8 cellular contexts compared by ENCODE assay signal in the genomic region with DNA sequence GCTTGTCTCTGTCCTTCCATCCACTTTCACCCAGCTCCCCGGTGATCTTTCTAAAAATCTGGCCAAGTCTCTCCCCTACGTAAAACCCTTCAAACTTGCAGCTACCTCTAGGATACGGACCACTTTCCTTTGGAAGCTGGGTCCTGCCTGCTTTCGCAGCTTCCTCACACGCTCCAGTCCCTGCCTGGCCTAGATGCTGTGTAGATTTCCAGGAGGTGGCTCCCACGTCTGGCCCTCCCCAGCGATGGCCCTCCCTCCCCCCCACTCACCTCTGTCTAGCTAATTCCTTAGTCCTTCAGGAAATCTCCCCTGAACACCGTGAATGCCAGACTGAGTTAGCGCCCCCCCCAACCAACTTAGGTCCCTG. TPM values are rescaled to one million over a fixed set of nuclear protein-coding genes. Genes with fewer than 3 reads are reported as not detected.
DNase-seq lines count a peak whose midpoint lies in the region; ATAC-seq and TF ChIP-seq lines count a peak whose summit lies in the region.

No MANE protein-coding gene starts in this region.

- POLR2A ChIA-PET in PC-3 (lab: Charles Lee; ENCODE audit: unreplicated experiment), result interaction anchor here (0.5 kb wide), 1 partner anchor 291 kb away, joined by 8 read pairs; no protein-coding TSS in a partner anchor

- TF ChIP-seq EP300 in sigmoid colon (IDR thresholded peaks at IDR 0.05), result no peak

- peaks cover 10% of the 10 kb centered on the region for H3F3A ChIP-seq in PC-3 (ENCODE audit: low read length, unreplicated experiment)

- CTCF ChIA-PET in PC-3 (lab: Charles Lee), result interaction anchor here (0.5 to 2.2 kb wide), 8 partner anchors 33 to 241 kb away, joined by 3 to 15 read pairs (median 4); no protein-coding TSS in a partner anchor

- H3K36me3 ChIP-seq in PC-3 (ENCODE audit: low read depth, low read length) (peaks cover 28% of the 10 kb centered on the region), esophagus squamous epithelium (peaks cover 13 to 22% (median 13%) of the 10 kb centered on the region in 3 donors), sigmoid colon (peaks cover 0 to 21% (median 17%) of the 10 kb centered on the region in 4 donors)

- TF ChIP-seq POLR2A in esophagus squamous epithelium (IDR thresholded peaks at IDR 0.05) (no peak), sigmoid colon (IDR thresholded peaks at IDR 0.05) (no peak)

- peak overlapping the region; percentile 76 for H2AFZ ChIP-seq in PC-3 (ENCODE audit: low read length)

- H3K9me3 ChIP-seq in PC-3 (ENCODE audit: low read length) (no peaks in the 10 kb centered on the region), esophagus squamous epithelium (no peaks in the 10 kb centered on the region), sigmoid colon (no peaks in the 10 kb centered on the region)

- H3K4me3 ChIP-seq in PC-3 (ENCODE audit: low read length) (peak overlapping the region; percentile 73; the same call in 1 of the 2 replicates), esophagus squamous epithelium (peak overlapping the region in 3 of 4 donors; percentile 78 to 95 (median 85)), sigmoid colon (peak overlapping the region; percentile 68 to 97 (median 78))

- ATAC-seq in PC-3 (no peak), GM19395 (IDR thresholded peaks at IDR 0.05; ENCODE audit: unreplicated experiment) (no peak)

- TF ChIP-seq CTCF in PC-3 (conservative IDR thresholded peaks at IDR 0.05; ENCODE audit: low read depth, low read length), result no peak
- no peak for TF ChIP-seq CTCF in esophagus squamous epithelium (IDR thresholded peaks at IDR 0.05)
- no peak for TF ChIP-seq CTCF in sigmoid colon (IDR thresholded peaks at IDR 0.05)

- intact Hi-C loops in PC-3 (cut with micrococcal nuclease), result loop anchor here (1.0 to 10.0 kb wide), 4 partner anchors 36 to 237 kb away; a partner anchor contains a TSS
- intact Hi-C loops in esophagus squamous epithelium (cut with DNase I), result no loop called here
- intact Hi-C loops in sigmoid colon (cut with DNase I), result no loop called here

- H3K9ac ChIP-seq in PC-3 (ENCODE audit: low read length), result peak overlapping the region; percentile 99; the same call in 1 of the 2 replicates

- no peaks in the 10 kb centered on the region for H3K9me2 ChIP-seq in PC-3 (replicated peaks; ENCODE audit: low read length)

- BruUV-seq in PC-3 (replicated peaks; lab: Mats Ljungman, UMichigan), result no TSS peak

- H3K27ac ChIP-seq in PC-3 (ENCODE audit: low read length) (no peak overlapping the region), esophagus squamous epithelium (peak overlapping the region in 3 of 4 donors; percentile 87 to 94 (median 92)), sigmoid colon (peak overlapping the region in 2 of 4 donors; percentile 80 to 81)

- H4K20me1 ChIP-seq in PC-3 (ENCODE audit: low read length), result peaks cover 34% of the 10 kb centered on the region

- H3K4me1 ChIP-seq in PC-3 (ENCODE audit: insufficient read depth, low read length) (peaks cover 32% of the 10 kb centered on the region), esophagus squamous epithelium (peaks cover 7 to 33% (median 23%) of the 10 kb centered on the region in 3 donors), sigmoid colon (peaks cover 0 to 28% (median 24%) of the 10 kb centered on the region in 4 donors)

- 55 to 60% methylated on average over 7 to 8 of the region's 9 CpGs for WGBS in esophagus squamous epithelium, 2 donors
- 65 to 70% methylated on average over 9 of the region's 9 CpGs for WGBS in sigmoid colon, 2 donors

- peaks cover 45% of the 10 kb centered on the region for H3K79me2 ChIP-seq in PC-3 (ENCODE audit: low read length)

- H3K27me3 ChIP-seq in PC-3 (ENCODE audit: low read length) (no peaks in the 10 kb centered on the region), esophagus squamous epithelium (no peaks in the 10 kb centered on the region), sigmoid colon (no peaks in the 10 kb centered on the region)

- H3K4me2 ChIP-seq in PC-3 (ENCODE audit: low read length), result peak overlapping the region; percentile 95

- DNase-seq in DMS 273 (lab: John Stamatoyannopoulos, UW; ENCODE audit: unreplicated experiment) (peak; percentile 40), DMS 273 treated with DMSO at 0.1 percent for 48 hours (lab: John Stamatoyannopoulos, UW) (no peak), PC-3 (no peak), esophagus squamous epithelium (lab: John Stamatoyannopoulos, UW) (no peak), sigmoid colon (no peak), cerebellum (ENCODE audit: low spot score) (no peak)
- DNase-seq in activated CD4-positive, CD25-positive, alpha-beta regulatory T cell treated with anti-CD3 and anti-CD28 coated beads, Interleukin-2, amount 50 U/mL, for 72 hours, result no peak

RNA-seq across cellular contexts. Expression of a gene that starts 0.6 kb away (rescaled TPM):
- 324 and 427 TPM in 2 replicates for total RNA-seq in PC-3 (2014; rRNA removed)
- 100 to 1,000 TPM in 1 of 4 donors, 10 to 100 TPM in 3; 63.4 to 136 (median 77.9) TPM for total RNA-seq in esophagus squamous epithelium
- total RNA-seq in sigmoid colon, result 10 to 100 TPM; 32.4 to 38.8 (median 35.2) TPM
- polyA plus RNA-seq in sigmoid colon, result 100 to 1,000 TPM in 1 of 3 donors, 10 to 100 TPM in 2; 78.1 to 116 (median 84.6) TPM
- total RNA-seq in cerebellum, result 35.9 TPM

RNA-seq across cellular contexts. Expression of a gene that starts 24.9 kb away (rescaled TPM):
- total RNA-seq in PC-3 (2014; rRNA removed) (20.0 and 28.0 TPM in 2 replicates), esophagus squamous epithelium (1 to 10 TPM in 2 of 4 donors, under 1 TPM in 2; 0.57 to 2.7 (median 1.1) TPM), sigmoid colon (under 1 TPM in 1 of 4 donors, not detected in 3; 0.36 TPM), cerebellum (4.7 TPM)
- polyA plus RNA-seq in sigmoid colon, result 1 to 10 TPM in 2 of 3 donors, not detected in 1; 1.2 to 3.5 TPM

RNA-seq across cellular contexts. Expression of a gene that starts 24.9 kb away (rescaled TPM):
- 168 and 173 TPM in 2 replicates for total RNA-seq in PC-3 (2014; rRNA removed)
- total RNA-seq in esophagus squamous epithelium, result 10 to 100 TPM; 58.0 to 77.7 (median 74.5) TPM
- 10 to 100 TPM; 64.0 to 94.6 (median 75.6) TPM for total RNA-seq in sigmoid colon
- 100 to 1,000 TPM; 151 to 234 (median 220) TPM for polyA plus RNA-seq in sigmoid colon
- total RNA-seq in cerebellum, result 32.8 TPM

RNA-seq across cellular contexts. Expression of a gene that starts 28.1 kb away (rescaled TPM):
- total RNA-seq in PC-3 (2014; rRNA removed), result 69.3 and 72.7 TPM in 2 replicates
- total RNA-seq in esophagus squamous epithelium, result 10 to 100 TPM in 3 of 4 donors, 1 to 10 TPM in 1; 7.0 to 26.3 (median 19.0) TPM
- total RNA-seq in sigmoid colon, result 10 to 100 TPM in 2 of 4 donors, 1 to 10 TPM in 2; 8.2 to 28.5 (median 11.0) TPM
- 10 to 100 TPM; 49.9 to 61.7 (median 54.3) TPM for polyA plus RNA-seq in sigmoid colon
- 7.2 TPM for total RNA-seq in cerebellum

RNA-seq across cellular contexts. Expression of a gene that starts 52.0 kb away (rescaled TPM):
- total RNA-seq in PC-3 (2014; rRNA removed) (53.5 and 54.3 TPM in 2 replicates), esophagus squamous epithelium (10 to 100 TPM; 10.0 to 17.5 (median 13.5) TPM), sigmoid colon (10 to 100 TPM; 16.2 to 27.4 (median 18.3) TPM), cerebellum (17.8 TPM)
- 10 to 100 TPM in 1 of 3 donors, 1 to 10 TPM in 2; 1.8 to 14.5 (median 2.5) TPM for polyA plus RNA-seq in sigmoid colon
